In the genomic region with DNA sequence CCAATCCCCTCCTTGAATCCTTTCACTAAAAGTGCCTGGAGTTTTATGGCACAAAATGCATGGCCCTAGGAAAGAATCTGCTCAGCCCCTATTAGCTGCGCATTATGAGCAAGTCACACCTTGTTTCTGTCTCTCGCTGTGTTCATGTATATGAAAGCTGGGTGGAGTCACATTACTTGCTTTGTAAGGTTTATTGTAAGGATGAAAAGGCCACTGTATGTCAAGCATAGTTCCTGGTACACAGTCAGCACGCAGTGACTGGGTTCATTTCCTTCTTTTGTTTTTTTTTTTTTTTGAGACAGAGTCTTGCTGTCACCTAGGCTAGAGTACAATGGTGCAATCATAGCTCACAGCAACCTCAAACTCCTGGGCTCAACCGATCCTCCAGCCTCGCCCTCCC, we compare ENCODE assay signal across 12 cellular contexts. TPM values are rescaled to one million over a fixed set of nuclear protein-coding genes. Genes with fewer than 3 reads are reported as not detected.
DNase-seq lines count a peak whose midpoint lies in the region; TF ChIP-seq lines count a peak whose summit lies in the region.
"Had no signal": no experiment of that assay in that cellular context is flagged by ENCODE, and none has a peak within 500 bp of the region (broad histone marks: within the 10 kb centered on the region; RNA-seq: fewer than 3 reads in every experiment).

No MANE protein-coding gene starts in this region.

- H3K79me2 ChIP-seq in mammary epithelial cell (ENCODE audit: insufficient read depth, low read length): no peaks in the 10 kb centered on the region

- H3K36me3 ChIP-seq in mammary epithelial cell (ENCODE audit: insufficient read depth, low read length) (no peaks in the 10 kb centered on the region), breast epithelium (no peaks in the 10 kb centered on the region), urinary bladder (ENCODE audit: insufficient read depth) (no peaks in the 10 kb centered on the region), adrenal gland (replicated peaks in 1 of 2) (no peaks in the 10 kb centered on the region)
- H3K36me3 ChIP-seq: ovary had no signal

- in situ Hi-C loops in mammary epithelial cell (cut with MboI; ENCODE audit: low sequenced_read_pairs in 2 of 2): no loop called here

- H3K27ac ChIP-seq in mammary epithelial cell (ENCODE audit: insufficient read depth, low read depth, low read length) (no peak overlapping the region), breast epithelium (peak overlapping the region in 1 of 2 donors; percentile 62), urinary bladder (ENCODE audit: low read depth) (peak overlapping the region; percentile 35), adrenal gland (no peak overlapping the region)
- H3K27ac ChIP-seq: ovary had no signal

- 81% methylated on average over 4 of the region's 5 CpGs for WGBS in mammary epithelial cell (ENCODE audit: low coverage, missing lambda C conversion rate)
- WGBS in urinary bladder: 77% methylated on average over 5 of the region's 5 CpGs
- 76 to 93% (median 81%) methylated on average over 5 of the region's 5 CpGs for WGBS in adrenal gland, 4 donors

- TF ChIP-seq CTCF in mammary epithelial cell (conservative IDR thresholded peaks at IDR 0.05 in 1 of 2, IDR thresholded peaks at IDR 0.05 in 1 of 2; ENCODE audit: extremely low read depth in 1 of 2, insufficient read depth in 1 of 2, low read depth in 1 of 2, low read length in 2 of 2) (no peak), breast epithelium (IDR thresholded peaks at IDR 0.05) (no peak), adrenal gland (IDR thresholded peaks at IDR 0.05) (no peak)

- no peak overlapping the region for H2AFZ ChIP-seq in mammary epithelial cell (ENCODE audit: low read depth, low read length)

- peaks cover 9% of the 10 kb centered on the region for H3K4me1 ChIP-seq in mammary epithelial cell (ENCODE audit: insufficient read depth, low read length)
- H3K4me1 ChIP-seq in breast epithelium: no peaks in the 10 kb centered on the region
- H3K4me1 ChIP-seq in urinary bladder (ENCODE audit: insufficient read depth): no peaks in the 10 kb centered on the region
- H3K4me1 ChIP-seq in adrenal gland (replicated peaks in 1 of 2): no peaks in the 10 kb centered on the region
- H3K4me1 ChIP-seq: Caco-2 had no signal

- intact Hi-C loops in mammary epithelial cell (cut with micrococcal nuclease) (no loop called here), breast epithelium (cut with DNase I; ENCODE audit: low total_unique reads) (no loop called here), adrenal gland (cut with DNase I) (no loop called here)

- H3K4me3 ChIP-seq in mammary epithelial cell (replicated peaks in 1 of 3; ENCODE audit: insufficient read depth in 1 of 3, low read depth in 2 of 3, low read length in 3 of 3): no peak overlapping the region
- H3K4me3 ChIP-seq in breast epithelium: no peak overlapping the region
- no peak overlapping the region for H3K4me3 ChIP-seq in urinary bladder (ENCODE audit: low read depth, low read length)
- no peak overlapping the region for H3K4me3 ChIP-seq in adrenal gland
- H3K4me3 ChIP-seq: ovary had no signal

- H4K20me1 ChIP-seq in mammary epithelial cell (ENCODE audit: insufficient read depth, low read length): no peaks in the 10 kb centered on the region

- H3K4me2 ChIP-seq in mammary epithelial cell (ENCODE audit: insufficient read depth, low read depth, low read length): no peak overlapping the region

- TF ChIP-seq POLR2A in breast epithelium (IDR thresholded peaks at IDR 0.05) (no peak), adrenal gland (IDR thresholded peaks at IDR 0.05) (no peak)

- no peak overlapping the region for H3K9ac ChIP-seq in mammary epithelial cell (ENCODE audit: insufficient read depth, low read length)

- BruUV-seq in mammary epithelial cell (replicated peaks; lab: Mats Ljungman, UMichigan): no TSS peak

- dilution Hi-C loops in mammary epithelial cell (cut with HindIII; ENCODE audit: low sequenced_read_pairs): no loop called here

- CTCF ChIA-PET in mammary epithelial cell (lab: Charles Lee; ENCODE audit: low non-redundant PET): interaction anchor here (0.6 kb wide), 1 partner anchor 31 kb away, joined by 4 read pairs; no protein-coding TSS in a partner anchor

- DNase-seq in mammary epithelial cell: peak; percentile 57
- no peak for DNase-seq in breast epithelium (ENCODE audit: low spot score in 2 of 2)
- DNase-seq in NCI-H2107 (lab: John Stamatoyannopoulos, UW): peak; percentile 48
- DNase-seq in dermis blood vessel endothelial cell: peak; percentile 63
- no peak for DNase-seq in adrenal gland
- no peak for DNase-seq in COR-L47 (lab: John Stamatoyannopoulos, UW)
- no peak for DNase-seq in RKO (ENCODE audit: low spot score)
- DNase-seq: activated CD4-positive, alpha-beta T cell treated with anti-CD3 and anti-CD28 coated beads for 48 hours; Caco-2; NCI-H446 treated with DMSO at 0.1 percent for 48 hours; ovary had no signal

- no peaks in the 10 kb centered on the region for H3K27me3 ChIP-seq in mammary epithelial cell (ENCODE audit: insufficient read depth, low read length)
- no peaks in the 10 kb centered on the region for H3K27me3 ChIP-seq in breast epithelium
- H3K27me3 ChIP-seq in adrenal gland: no peaks in the 10 kb centered on the region
- H3K27me3 ChIP-seq: ovary had no signal

- H3K9me3 ChIP-seq in mammary epithelial cell (replicated peaks; ENCODE audit: insufficient read depth, low read length): no peaks in the 10 kb centered on the region
- no peaks in the 10 kb centered on the region for H3K9me3 ChIP-seq in breast epithelium
- no peaks in the 10 kb centered on the region for H3K9me3 ChIP-seq in adrenal gland (replicated peaks in 1 of 3)
- H3K9me3 ChIP-seq: Caco-2, ovary had no signal

RNA-seq across cellular contexts. Expression of gene SLC9A1, which starts 6.7 kb away (rescaled TPM):
- total RNA-seq in mammary epithelial cell (100 to 1,000 TPM in 1 of 2 donors, 1 to 10 TPM in 1; 9.5 to 124 TPM), breast epithelium (10 to 100 TPM in 2 of 3 donors, 1 to 10 TPM in 1; 6.1 to 14.2 (median 13.8) TPM), dermis blood vessel endothelial cell (5.6 and 20.1 TPM in 2 replicates), urinary bladder (9.7 TPM), adrenal gland (10 to 100 TPM; 12.6 to 44.0 (median 28.4) TPM)
- polyA plus RNA-seq in mammary epithelial cell (16.7 TPM), urinary bladder (18.3 TPM), adrenal gland (10 to 100 TPM; 16.3 to 49.0 (median 30.0) TPM)
- polyA minus RNA-seq in mammary epithelial cell: 203 TPM

Comparison
In these comparisons a context has a peak if more than half of its experiments do, and no peak if none do; other contexts are left out.
1. DNase-seq: peak in mammary epithelial cell (single experiment), NCI-H2107 (single experiment) and dermis blood vessel endothelial cell (single experiment); none in breast epithelium (0 of 2), adrenal gland (0 of 7), COR-L47 (single experiment) and RKO (single experiment).